Comparison of ENCODE assay signal across 12 cellular contexts in the genomic region with DNA sequence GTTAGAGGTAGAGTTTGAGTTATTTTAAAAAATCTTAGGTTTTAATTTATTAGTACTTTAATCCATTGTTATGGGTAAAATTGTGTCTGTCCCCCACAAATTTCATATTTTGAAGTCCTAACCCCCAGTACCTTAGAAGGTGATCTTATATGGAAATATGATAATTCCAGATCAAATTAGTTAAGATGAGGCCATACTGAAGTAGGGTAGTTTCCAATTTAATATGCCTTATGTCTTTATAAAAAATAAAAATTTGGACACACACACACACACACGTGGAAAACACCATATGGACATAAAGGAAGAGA. TPM values are rescaled to one million over a fixed set of nuclear protein-coding genes. Genes with fewer than 3 reads are reported as not detected.
"Had no signal": no experiment of that assay in that cellular context is flagged by ENCODE, and none has a peak within 500 bp of the region (broad histone marks: within the 10 kb centered on the region; RNA-seq: fewer than 3 reads in every experiment).

No MANE protein-coding gene starts in this region.

- H3K27me3 Mint-ChIP-seq: central memory CD8-positive, alpha-beta T cell; dendritic cell treated with granulocyte-macrophage colony-stimulating factor and Interleukin-4, amounts not matched to agents 40 ng/mL and 50 ng/mL, for 4 days; effector memory CD8-positive, alpha-beta T cell had no signal

- H3K9me3 Mint-ChIP-seq: activated CD4-positive, alpha-beta T cell treated with anti-CD3 and anti-CD28 coated beads, Interleukin-2, amount 10 ng/mL, durations not matched to agents 7 days and 5 days; central memory CD8-positive, alpha-beta T cell; dendritic cell treated with granulocyte-macrophage colony-stimulating factor and Interleukin-4, amounts not matched to agents 40 ng/mL and 50 ng/mL, for 4 days; effector memory CD8-positive, alpha-beta T cell had no signal

- H3K4me3 Mint-ChIP-seq: activated CD4-positive, alpha-beta T cell treated with anti-CD3 and anti-CD28 coated beads, Interleukin-2, amount 10 ng/mL, durations not matched to agents 7 days and 5 days; central memory CD8-positive, alpha-beta T cell; effector memory CD8-positive, alpha-beta T cell had no signal

- DNase-seq: psoas muscle had no signal

- H3K27ac Mint-ChIP-seq: activated CD4-positive, alpha-beta T cell treated with anti-CD3 and anti-CD28 coated beads, Interleukin-2, amount 10 ng/mL, durations not matched to agents 7 days and 5 days; dendritic cell treated with granulocyte-macrophage colony-stimulating factor and Interleukin-4, amounts not matched to agents 40 ng/mL and 50 ng/mL, for 4 days; effector memory CD8-positive, alpha-beta T cell; stimulated activated naive B cell treated with anti-CD40 and anti-IgM and Interleukin-4, amounts not matched to agents 10 μg/mL and 1 μg/mL and 100 μg/mL, for 72 hours had no signal

- H3K4me1 Mint-ChIP-seq: central memory CD8-positive, alpha-beta T cell had no signal

- H3K27ac ChIP-seq: gastroesophageal sphincter, psoas muscle had no signal

- H3K36me3 Mint-ChIP-seq: stimulated activated naive B cell treated with anti-CD40 and anti-IgM and Interleukin-4, amounts not matched to agents 10 μg/mL and 1 μg/mL and 100 μg/mL, for 72 hours had no signal

RNA-seq across cellular contexts. Expression of gene ADGRG7, which starts 18.6 kb away (rescaled TPM):
- total RNA-seq: activated CD4-positive, alpha-beta T cell treated with anti-CD3 and anti-CD28 coated beads, Interleukin-2, amount 10 ng/mL, durations not matched to agents 7 days and 5 days; activated CD8-positive, alpha-beta memory T cell treated with anti-CD3 and anti-CD28 coated beads for 36 hours; epithelial cell of proximal tubule; lower leg skin; sciatic nerve; subcutaneous adipose tissue had no signal
